16 cellular contexts compared by ENCODE assay signal in the genomic region with DNA sequence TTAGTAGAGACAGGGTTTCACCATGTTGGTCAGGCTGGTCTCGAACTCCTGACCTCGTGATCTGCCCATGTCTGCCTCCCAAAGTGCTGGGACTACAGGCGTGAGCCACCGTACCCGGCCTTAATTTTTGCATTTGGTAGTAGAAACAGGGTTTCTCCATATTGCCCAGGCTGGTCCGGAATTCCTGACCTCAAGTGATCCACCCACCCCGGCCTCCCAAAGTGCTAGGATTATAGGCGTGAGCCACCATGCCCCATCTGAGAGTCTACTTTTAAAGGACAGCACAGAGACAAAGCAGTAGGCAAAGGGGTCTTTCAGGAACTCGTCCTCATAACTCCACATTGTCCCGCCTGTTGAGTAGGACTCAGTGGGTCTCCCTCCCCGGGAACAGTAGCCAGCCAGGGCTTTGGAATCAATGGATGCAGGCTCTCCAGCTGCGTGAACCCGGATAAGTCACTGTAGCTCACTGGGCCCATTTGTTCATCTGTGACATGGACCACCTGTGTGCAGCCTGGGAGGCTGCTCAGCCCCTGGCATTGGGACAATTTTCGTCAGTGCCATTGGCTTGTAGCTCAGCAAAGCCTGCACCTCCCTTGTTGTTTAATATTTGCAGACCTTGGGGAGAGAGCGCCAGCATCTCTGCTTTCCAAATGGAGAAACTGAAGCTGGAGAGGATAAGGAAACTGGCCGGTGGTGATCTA.
"Had no signal": no experiment of that assay in that cellular context is flagged by ENCODE, and none has a peak within 500 bp of the region (broad histone marks: within the 10 kb centered on the region; RNA-seq: fewer than 3 reads in every experiment).

No MANE protein-coding gene starts in this region.

- H3K4me3 Mint-ChIP-seq: naive thymus-derived CD8-positive, alpha-beta T cell; neural progenitor cell; stimulated activated naive B cell treated with anti-CD40 and anti-IgM and Interleukin-4, amounts not matched to agents 10 μg/mL and 1 μg/mL and 100 μg/mL, for 72 hours; stimulated activated naive CD8-positive, alpha-beta T cell treated with anti-CD3 and anti-CD28 coated beads, Interleukin-15, amount 100 ng/mL, for 72 hours had no signal

- H3K36me3 Mint-ChIP-seq: neural progenitor cell; stimulated activated naive B cell treated with anti-CD40 and anti-IgM and Interleukin-4, amounts not matched to agents 10 μg/mL and 1 μg/mL and 100 μg/mL, for 72 hours had no signal

- DNase-seq: effector memory CD4-positive, alpha-beta T cell; hippocampal formation; kidney glomerular epithelial cell; mammary epithelial cell; naive thymus-derived CD8-positive, alpha-beta T cell; nucleus accumbens; retina; sigmoid colon; stimulated activated CD4-positive, alpha-beta T cell treated with anti-CD3 and anti-CD28 coated beads, Interleukin-2, amount 100 ng/mL, for 24 hours; stimulated activated CD4-positive, alpha-beta T cell treated with anti-CD3 and anti-CD28 coated beads, Interleukin-4, amount 100 ng/mL, for 4 hours; stimulated activated naive B cell treated with anti-CD40 and anti-IgM and Interleukin-4, amounts not matched to agents 10 μg/mL and 1 μg/mL and 100 μg/mL, for 72 hours; stimulated activated naive CD8-positive, alpha-beta T cell treated with anti-CD3 and anti-CD28 coated beads, Interleukin-15, amount 100 ng/mL, for 72 hours; transverse colon had no signal

- H3K27ac Mint-ChIP-seq: naive thymus-derived CD8-positive, alpha-beta T cell; neural progenitor cell; stimulated activated naive B cell treated with anti-CD40 and anti-IgM and Interleukin-4, amounts not matched to agents 10 μg/mL and 1 μg/mL and 100 μg/mL, for 72 hours had no signal

- H3K4me1 Mint-ChIP-seq: naive thymus-derived CD8-positive, alpha-beta T cell; stimulated activated naive B cell treated with anti-CD40 and anti-IgM and Interleukin-4, amounts not matched to agents 10 μg/mL and 1 μg/mL and 100 μg/mL, for 72 hours; stimulated activated naive CD8-positive, alpha-beta T cell treated with anti-CD3 and anti-CD28 coated beads, Interleukin-15, amount 100 ng/mL, for 72 hours had no signal

- ATAC-seq: esophagus mucosa; naive thymus-derived CD8-positive, alpha-beta T cell; psoas muscle; stimulated activated naive B cell treated with anti-CD40 and anti-IgM and Interleukin-4, amounts not matched to agents 10 μg/mL and 1 μg/mL and 100 μg/mL, for 72 hours; stimulated activated naive CD8-positive, alpha-beta T cell treated with anti-CD3 and anti-CD28 coated beads, Interleukin-15, amount 100 ng/mL, for 72 hours had no signal
